Comparison of ENCODE assay signal across 1 cellular context in genomic region chr13:113364933-113365371, GRCh38.
TF ChIP-seq lines count a peak whose summit lies in the region.

No MANE protein-coding gene starts in this region.

TF ChIP-seq in GM23338, 12 proteins besides CTCF, POLR2A, EP300 and RAD21:
- no peak for TF ChIP-seq ZNF462 (CRISPR knock-in tag; IDR thresholded peaks at IDR 0.05)
- TF ChIP-seq ETS1 (IDR thresholded peaks at IDR 0.05) = no peak
- TF ChIP-seq JUNB (IDR thresholded peaks at IDR 0.05; ENCODE audit: unreplicated experiment) = no peak
- no peak for TF ChIP-seq ZNF114 (CRISPR knock-in tag; IDR thresholded peaks at IDR 0.05)
- no peak for TF ChIP-seq NANOG (IDR thresholded peaks at IDR 0.05; ENCODE audit: borderline replicate concordance)
- TF ChIP-seq CREB1 (CRISPR knock-in tag; IDR thresholded peaks at IDR 0.05; ENCODE audit: low read depth) = no peak
- no peak for TF ChIP-seq STAT1 (IDR thresholded peaks at IDR 0.05; ENCODE audit: unreplicated experiment)
- no peak for TF ChIP-seq EZH2phosphoT487 (IDR thresholded peaks at IDR 0.05; ENCODE audit: unreplicated experiment)
- no peak for TF ChIP-seq ZNF331 (CRISPR knock-in tag; IDR thresholded peaks at IDR 0.05; ENCODE audit: low read depth)
- TF ChIP-seq REST (IDR thresholded peaks at IDR 0.05; ENCODE audit: unreplicated experiment) = no peak
- TF ChIP-seq POLR2AphosphoS5 (IDR thresholded peaks at IDR 0.05; ENCODE audit: low read depth) = no peak; the same call in 1 of the 2 replicates
- no peak for TF ChIP-seq EZH2 (IDR thresholded peaks at IDR 0.05; ENCODE audit: low read depth, unreplicated experiment)
TF ChIP-seq in GM23338: peak in this region for 0.
